28 cellular contexts compared by ENCODE assay signal in the genomic region with DNA sequence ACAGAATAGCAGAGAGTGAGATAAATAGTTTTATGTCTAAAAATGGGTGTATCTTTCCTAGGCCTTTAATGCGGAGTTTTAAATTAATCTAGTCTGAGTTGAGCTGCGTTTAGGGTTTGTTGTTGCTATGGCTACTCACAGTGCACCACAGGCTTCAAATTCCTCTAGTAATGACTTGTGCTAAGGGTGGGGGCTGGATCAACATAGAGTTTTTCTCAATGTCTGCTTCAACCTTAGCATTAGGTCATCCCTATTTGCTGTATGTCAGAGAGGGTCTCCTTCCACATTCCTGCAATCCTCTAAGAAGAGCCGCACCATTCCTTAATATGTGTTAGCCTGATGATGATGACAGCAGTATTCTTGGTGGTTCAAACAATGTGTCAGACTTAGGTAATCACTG.
DNase-seq lines count a peak whose midpoint lies in the region; ATAC-seq, FAIRE-seq and TF ChIP-seq lines count a peak whose summit lies in the region.
"Had no signal": no experiment of that assay in that cellular context is flagged by ENCODE, and none has a peak within 500 bp of the region (broad histone marks: within the 10 kb centered on the region; RNA-seq: fewer than 3 reads in every experiment).

No MANE protein-coding gene starts in this region.

- no peak overlapping the region for H2BK15ac ChIP-seq in H1 (ENCODE audit: low read length)

- H3K4me2 ChIP-seq in A549 (no peak overlapping the region), H1 (ENCODE audit: insufficient read depth in 1 of 2, low read depth in 2 of 2, low read length in 2 of 2) (no peak overlapping the region)

- CTCF ChIA-PET in A549 (lab: Yijun Ruan, JAX) = interaction anchor here (0.7 kb wide), 1 partner anchor 1543 kb away, joined by 3 read pairs; no protein-coding TSS in a partner anchor
- CTCF ChIA-PET in RWPE1 (lab: Yijun Ruan, JAX) = interaction anchor here (0.7 to 0.8 kb wide), 2 partner anchors 19 to 236 kb away, joined by 3 to 5 read pairs; no protein-coding TSS in a partner anchor
- CTCF ChIA-PET in H1 (lab: Charles Lee; ENCODE audit: partially characterized antibody) = no interaction called here

- H3K27ac ChIP-seq in A549 = no peak overlapping the region
- H3K27ac ChIP-seq in RWPE1 = no peak overlapping the region
- H3K27ac ChIP-seq in H1 (ENCODE audit: low read depth, low read length) = no peak overlapping the region
- H3K27ac ChIP-seq: left lung, skin epidermis, thoracic aorta had no signal

- H2BK5ac ChIP-seq in H1 (ENCODE audit: low read depth, low read length) = no peak overlapping the region

- H3K9me3 Mint-ChIP-seq in natural killer cell = peaks cover 0 to 2% of the 10 kb centered on the region in 2 donors
- H3K9me3 Mint-ChIP-seq: activated naive CD4-positive, alpha-beta T cell treated with anti-CD3 and anti-CD28 coated beads, Interleukin-2, amount 50 U/mL, for 72 hours; stimulated activated naive CD8-positive, alpha-beta T cell treated with anti-CD3 and anti-CD28 coated beads, Interleukin-15, Interleukin-2, amounts not matched to agents 100 ng/mL and 50 ng/mL, for 24 hours had no signal

- no peak overlapping the region for H3K56ac ChIP-seq in H1 (replicated peaks; ENCODE audit: insufficient read length, low read depth, low read length)

- H2AK5ac ChIP-seq in H1 (ENCODE audit: low read depth, low read length) = no peak overlapping the region

- H3K4me1 ChIP-seq in A549 = no peaks in the 10 kb centered on the region
- H3K4me1 ChIP-seq in H1 (replicated peaks in 1 of 4; ENCODE audit: control insufficient read depth in 3 of 4, insufficient read depth in 4 of 4, low read length in 3 of 4) = no peaks in the 10 kb centered on the region
- H3K4me1 ChIP-seq: left lung had no signal

- H4K20me1 ChIP-seq in H1 (replicated peaks in 1 of 2; ENCODE audit: control insufficient read depth in 1 of 2, insufficient read depth in 2 of 2, low read length in 2 of 2) = no peaks in the 10 kb centered on the region

- H3K36me3 ChIP-seq in H1 (ENCODE audit: control insufficient read depth in 2 of 4, insufficient read depth in 4 of 4, low read length in 3 of 4) = no peaks in the 10 kb centered on the region
- H3K36me3 ChIP-seq: left lung, thoracic aorta had no signal

- H3K23me2 ChIP-seq in H1 (ENCODE audit: low read depth, low read length) = no peaks in the 10 kb centered on the region

- ATAC-seq in A549 = peak; percentile 24 to 34; a peak in 1 of 6 replicates
- no peak for ATAC-seq in natural killer cell
- ATAC-seq: activated CD8-positive, alpha-beta T cell treated with anti-CD3 and anti-CD28 coated beads, Interleukin-2, amount 10 ng/mL, durations not matched to agents 7 days and 5 days; activated naive CD4-positive, alpha-beta T cell treated with anti-CD3 and anti-CD28 coated beads, Interleukin-2, amount 50 U/mL, for 72 hours; left lung had no signal

- no peak overlapping the region for H3K18ac ChIP-seq in H1 (ENCODE audit: extremely low read depth, low read length)

- H2AFZ ChIP-seq in H1 (ENCODE audit: low read length) = no peak overlapping the region

- no peak overlapping the region for H3K23ac ChIP-seq in H1 (ENCODE audit: insufficient read length)

- H2BK120ac ChIP-seq in H1 (replicated peaks; ENCODE audit: low read depth, low read length) = no peak overlapping the region

- H4K91ac ChIP-seq in H1 (replicated peaks; ENCODE audit: insufficient read length, low read length) = no peak overlapping the region

- no peak overlapping the region for H2BK20ac ChIP-seq in H1 (ENCODE audit: low read length)

- H3K4me3 Mint-ChIP-seq in natural killer cell = no peak overlapping the region
- H3K4me3 Mint-ChIP-seq: activated CD8-positive, alpha-beta T cell treated with anti-CD3 and anti-CD28 coated beads, Interleukin-2, amount 10 ng/mL, durations not matched to agents 7 days and 5 days; CD4-positive, alpha-beta T cell; IgD-negative memory B cell; naive B cell; stimulated activated naive CD8-positive, alpha-beta T cell treated with anti-CD3 and anti-CD28 coated beads, Interleukin-15, Interleukin-2, amounts not matched to agents 100 ng/mL and 50 ng/mL, for 24 hours had no signal

- no peaks in the 10 kb centered on the region for H3K79me2 ChIP-seq in H1 (ENCODE audit: control insufficient read depth in 1 of 2, insufficient read depth in 2 of 2, low read length in 2 of 2)

- no peak overlapping the region for H3K14ac ChIP-seq in H1 (ENCODE audit: insufficient read length)

- H3K9me3 ChIP-seq in A549 = no peaks in the 10 kb centered on the region
- no peaks in the 10 kb centered on the region for H3K9me3 ChIP-seq in H1 (ENCODE audit: insufficient read depth in 2 of 2, low read depth in 1 of 2, low read length in 1 of 2)
- H3K9me3 ChIP-seq: left lung, thoracic aorta had no signal

- TF ChIP-seq RAD21 in A549 (conservative IDR thresholded peaks at IDR 0.05 in 1 of 2, IDR thresholded peaks at IDR 0.05 in 1 of 2) = no peak
- no peak for TF ChIP-seq RAD21 in H1 (IDR thresholded peaks at IDR 0.05 in 1 of 2, conservative IDR thresholded peaks at IDR 0.05 in 1 of 2; ENCODE audit: low read depth in 2 of 2, low read length in 2 of 2)

- H3K4me3 ChIP-seq in A549 = no peak overlapping the region
- no peak overlapping the region for H3K4me3 ChIP-seq in H1 (ENCODE audit: extremely low read depth in 1 of 4, insufficient read depth in 2 of 4, low read depth in 3 of 4, low read length in 4 of 4)
- H3K4me3 ChIP-seq: left lung, skin epidermis, thoracic aorta had no signal

- no peaks in the 10 kb centered on the region for H3K27me3 ChIP-seq in H1 (replicated peaks in 1 of 4; ENCODE audit: control insufficient read depth in 3 of 4, extremely low read depth in 1 of 4, insufficient read depth in 3 of 4, low read length in 3 of 4)
- H3K27me3 ChIP-seq: left lung had no signal

- H4K5ac ChIP-seq in H1 (ENCODE audit: insufficient read length, low read depth, low read length) = no peak overlapping the region

- POLR2A ChIA-PET in A549 (lab: Yijun Ruan, JAX) = no interaction called here
- POLR2A ChIA-PET in RWPE1 (lab: Yijun Ruan, JAX; ENCODE audit: low non-redundant PET) = no interaction called here
- POLR2A ChIA-PET in H1 (lab: Charles Lee; ENCODE audit: partially characterized antibody) = no interaction called here

- no peak overlapping the region for H3K27ac Mint-ChIP-seq in natural killer cell
- H3K27ac Mint-ChIP-seq: activated CD8-positive, alpha-beta T cell treated with anti-CD3 and anti-CD28 coated beads, Interleukin-2, amount 10 ng/mL, durations not matched to agents 7 days and 5 days; activated naive CD4-positive, alpha-beta T cell treated with anti-CD3 and anti-CD28 coated beads, Interleukin-2, amount 50 U/mL, for 72 hours; CD4-positive, alpha-beta T cell; IgD-negative memory B cell; naive B cell; stimulated activated naive CD8-positive, alpha-beta T cell treated with anti-CD3 and anti-CD28 coated beads, Interleukin-15, Interleukin-2, amounts not matched to agents 100 ng/mL and 50 ng/mL, for 24 hours had no signal

- intact Hi-C loops in natural killer cell (cut with micrococcal nuclease) = no loop called here

- no peak overlapping the region for H3K4ac ChIP-seq in H1 (replicated peaks; ENCODE audit: insufficient read length, low read depth, low read length)

- 33% methylated on average over 3 of the region's 3 CpGs for WGBS in A549 (ENCODE audit: missing lambda C conversion rate)
- 87% methylated on average over 3 of the region's 3 CpGs; no CpG with 5 or more reads in 1 of the 2 experiments for WGBS in H1 (ENCODE audit: extremely low coverage in 1 of 2, insufficient coverage in 1 of 2, insufficient read length in 1 of 2, insufficient replicate concordance in 2 of 2, low coverage in 1 of 2, low lambda C conversion rate in 2 of 2, missing lambda C conversion rate in 1 of 2), 2 experiments

- H3K9ac ChIP-seq in H1 (replicated peaks in 1 of 4; ENCODE audit: extremely low read depth in 1 of 4, low read depth in 3 of 4, low read length in 3 of 4) = no peak overlapping the region

- no peaks in the 10 kb centered on the region for H3K4me1 Mint-ChIP-seq in natural killer cell
- H3K4me1 Mint-ChIP-seq: IgD-negative memory B cell, naive B cell had no signal

- no peaks in the 10 kb centered on the region for H3K36me3 Mint-ChIP-seq in natural killer cell
- H3K36me3 Mint-ChIP-seq: activated naive CD4-positive, alpha-beta T cell treated with anti-CD3 and anti-CD28 coated beads, Interleukin-2, amount 50 U/mL, for 72 hours; IgD-negative memory B cell; naive B cell had no signal

- TF ChIP-seq POLR2A in A549 (IDR thresholded peaks at IDR 0.05; ENCODE audit: low read length) = no peak
- no peak for TF ChIP-seq POLR2A in H1 (IDR thresholded peaks at IDR 0.05; ENCODE audit: control extremely low read depth in 1 of 2, low read depth in 2 of 2, low read length in 2 of 2)

- TF ChIP-seq EP300 in A549 (IDR thresholded peaks at IDR 0.05) = no peak
- TF ChIP-seq EP300 in H1 (IDR thresholded peaks at IDR 0.05; ENCODE audit: borderline replicate concordance in 1 of 2, low read depth in 2 of 2, low read length in 2 of 2) = 0 out of 3 replicates have a peak, but pooled peaks of 1 of the 2 experiments have one; percentile 32

- DNase-seq in A549 (ENCODE audit: low read depth in 1 of 2, low spot score in 1 of 2) (peak in 1 of 2 experiments; percentile 11), RWPE1 (ENCODE audit: low spot score) (peak; percentile 11), H1 (ENCODE audit: low read depth in 1 of 2, low spot score in 2 of 2) (no peak), kidney tubule cell (ENCODE audit: low spot score) (peak; percentile 70), natural killer cell (no peak), middle frontal gyrus (ENCODE audit: extremely low spot score, low spot score) (no peak), T-helper 2 cell (no peak)
- no peak for DNase-seq in stimulated activated CD4-positive, alpha-beta T cell treated with anti-CD3 and anti-CD28 coated beads, Interleukin-1b, Interleukin-23, amount 100 ng/mL, for 48 hours
- DNase-seq: 8988T; activated CD8-positive, alpha-beta T cell treated with anti-CD3 and anti-CD28 coated beads, Interleukin-2, amount 10 ng/mL, durations not matched to agents 7 days and 5 days; activated T-cell treated with anti-CD3 and anti-CD28 coated beads for 4 hours; AML-193; CD4-positive, alpha-beta T cell; cerebellar nuclear complex; erythroblast; head of caudate nucleus; left lung; naive B cell; NCI-H1092 treated with DMSO at 0.1 percent for 48 hours; NCI-H1930; NCI-H526; occipital lobe had no signal

- no peak for FAIRE-seq in A549 (lab: Jason Lieb, UNC)
- peak; percentile 48 for FAIRE-seq in H1 (lab: Jason Lieb, UNC)
- FAIRE-seq: GM12891 had no signal

- peaks cover 0 to 2% of the 10 kb centered on the region in 2 donors for H3K27me3 Mint-ChIP-seq in natural killer cell (ENCODE audit: low read depth in 2 of 2)

- no peak overlapping the region for H2BK12ac ChIP-seq in H1 (ENCODE audit: low read depth, low read length)

- no peaks in the 10 kb centered on the region for H3K79me1 ChIP-seq in H1 (ENCODE audit: low read depth, low read length)

- H4K8ac ChIP-seq in H1 (ENCODE audit: extremely low read depth, insufficient read depth, low read length) = no peak overlapping the region

- TF ChIP-seq CTCF in A549 (IDR thresholded peaks at IDR 0.05) (no peak), RWPE1 (conservative IDR thresholded peaks at IDR 0.05; ENCODE audit: low read depth) (no peak), H1 (IDR thresholded peaks at IDR 0.05; ENCODE audit: control extremely low read depth in 1 of 3, insufficient read depth in 1 of 3, low read depth in 1 of 3, low read length in 3 of 3) (no peak), natural killer cell (IDR thresholded peaks at IDR 0.05) (no peak)

Comparison
In these comparisons a context has a peak if more than half of its experiments do, and no peak if none do; other contexts are left out.
1. ATAC-seq: peak in A549 (2 of 2); none in natural killer cell (0 of 3).
2. DNase-seq: peak in RWPE1 (single experiment) and kidney tubule cell (single experiment); none in H1 (0 of 2), natural killer cell (single experiment), middle frontal gyrus (single experiment), stimulated activated CD4-positive, alpha-beta T cell treated with anti-CD3 and anti-CD28 coated beads, Interleukin-1b, Interleukin-23, amount 100 ng/mL, for 48 hours (single experiment) and T-helper 2 cell (0 of 5).